ENCODE assay signal across 19 cellular contexts in the genomic region with DNA sequence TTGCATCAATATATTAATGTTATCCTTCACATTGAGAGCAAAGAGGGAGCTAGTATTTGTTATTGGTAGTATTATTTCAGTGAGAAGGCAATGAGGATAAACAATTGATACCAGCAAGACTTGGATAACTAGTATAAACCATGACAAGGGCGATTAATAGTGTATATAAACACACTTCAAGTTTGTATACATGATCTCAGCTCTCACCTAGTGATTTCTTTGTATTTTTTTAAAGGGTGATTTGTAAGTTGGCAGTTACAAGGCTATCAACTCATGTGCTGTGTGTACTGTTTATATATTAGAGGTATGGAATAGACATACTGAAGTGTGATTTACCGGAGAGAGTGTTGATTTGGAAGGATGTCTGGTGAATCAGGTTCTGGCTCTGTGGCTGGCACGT.
DNase-seq lines count a peak whose midpoint lies in the region; ATAC-seq and TF ChIP-seq lines count a peak whose summit lies in the region.
"Had no signal": no experiment of that assay in that cellular context is flagged by ENCODE, and none has a peak within 500 bp of the region (broad histone marks: within the 10 kb centered on the region; RNA-seq: fewer than 3 reads in every experiment).

No MANE protein-coding gene starts in this region.

- H3K27ac ChIP-seq in breast epithelium: no peak overlapping the region
- H3K27ac ChIP-seq: BLaER1, Peyer's patch had no signal

- TF ChIP-seq CTCF in MCF 10A (IDR thresholded peaks at IDR 0.05; ENCODE audit: unreplicated experiment): no peak
- no peak for TF ChIP-seq CTCF in breast epithelium (IDR thresholded peaks at IDR 0.05)
- no peak for TF ChIP-seq CTCF in mesothelial cell of epicardium (IDR thresholded peaks at IDR 0.05; ENCODE audit: unreplicated experiment)

- H3K27me3 ChIP-seq in breast epithelium: peaks cover 4 to 64% of the 10 kb centered on the region in 2 donors

- H3K4me3 Mint-ChIP-seq in MCF 10A (ENCODE audit: unreplicated experiment): no peak overlapping the region
- no peak overlapping the region for H3K4me3 Mint-ChIP-seq in mesothelial cell of epicardium
- no peak overlapping the region for H3K4me3 Mint-ChIP-seq in immature natural killer cell
- H3K4me3 Mint-ChIP-seq: CD4-positive, alpha-beta T cell had no signal

- CTCF ChIA-PET in MCF 10A (lab: Yijun Ruan, JAX): interaction anchor here (0.8 to 2.6 kb wide), 3 partner anchors 10 to 288 kb away, joined by 3 to 20 read pairs (median 3); no protein-coding TSS in a partner anchor

- POLR2A ChIA-PET in MCF 10A (lab: Yijun Ruan, JAX): interaction anchor here (1.1 kb wide), 1 partner anchor 113 kb away, joined by 3 read pairs; no protein-coding TSS in a partner anchor

- no peaks in the 10 kb centered on the region for H3K36me3 ChIP-seq in breast epithelium
- H3K36me3 ChIP-seq: BLaER1, MG63, Peyer's patch had no signal

- H3K36me3 Mint-ChIP-seq in MCF 10A (ENCODE audit: insufficient read depth, unreplicated experiment) (no peaks in the 10 kb centered on the region), mesothelial cell of epicardium (no peaks in the 10 kb centered on the region), immature natural killer cell (no peaks in the 10 kb centered on the region)

- H3K9me3 Mint-ChIP-seq in MCF 10A (ENCODE audit: unreplicated experiment): no peaks in the 10 kb centered on the region
- no peaks in the 10 kb centered on the region for H3K9me3 Mint-ChIP-seq in mesothelial cell of epicardium
- no peaks in the 10 kb centered on the region for H3K9me3 Mint-ChIP-seq in immature natural killer cell
- H3K9me3 Mint-ChIP-seq: CD4-positive, alpha-beta T cell had no signal

- H3K4me1 Mint-ChIP-seq in MCF 10A (ENCODE audit: insufficient read depth, unreplicated experiment) (peaks cover 5% of the 10 kb centered on the region), mesothelial cell of epicardium (peaks cover 46% of the 10 kb centered on the region), immature natural killer cell (peaks cover 8 to 15% of the 10 kb centered on the region in 2 donors)

- DNase-seq in MCF 10A (ENCODE audit: unreplicated experiment) (peak; percentile 22), breast epithelium (ENCODE audit: low spot score in 2 of 2) (no peak), NCI-H1105 (lab: John Stamatoyannopoulos, UW) (peak; percentile 25), NCI-H69 (lab: John Stamatoyannopoulos, UW) (peak; percentile 74), mesothelial cell of epicardium (ENCODE audit: low spot score in 2 of 2, unreplicated experiment in 2 of 2) (no peak), immature natural killer cell (no peak), GM19238 (ENCODE audit: insufficient read length, low spot score) (no peak)
- DNase-seq: CD4-positive, alpha-beta T cell; COR-L47; GDM1; H7; Kasumi-1; NCI-H1694 treated with DMSO at 0.1 percent for 48 hours; NCI-H226; Peyer's patch had no signal

- H3K4me1 ChIP-seq in breast epithelium: peaks cover 0 to 6% of the 10 kb centered on the region in 2 donors

- H3K27ac Mint-ChIP-seq in MCF 10A (ENCODE audit: low read depth, unreplicated experiment): no peak overlapping the region
- peak overlapping the region; percentile 85 for H3K27ac Mint-ChIP-seq in mesothelial cell of epicardium
- no peak overlapping the region for H3K27ac Mint-ChIP-seq in immature natural killer cell
- H3K27ac Mint-ChIP-seq: CD4-positive, alpha-beta T cell had no signal

- no peak for ATAC-seq in GM18517 (IDR thresholded peaks at IDR 0.05; ENCODE audit: unreplicated experiment)
- ATAC-seq: SK-N-SH treated with all-trans-retinoic acid at 6 μM for 48 hours had no signal

- no peak for TF ChIP-seq POLR2A in breast epithelium (IDR thresholded peaks at IDR 0.05)

- no TSS peak for BruUV-seq in MCF 10A (replicated peaks; lab: Mats Ljungman, UMichigan)

- intact Hi-C loops in MCF 10A (cut with micrococcal nuclease): no loop called here
- intact Hi-C loops in breast epithelium (cut with DNase I; ENCODE audit: low total_unique reads): no loop called here

- no peak overlapping the region for H3K4me3 ChIP-seq in breast epithelium
- H3K4me3 ChIP-seq: BLaER1, MG63, Peyer's patch had no signal

- H3K9me3 ChIP-seq in breast epithelium: no peaks in the 10 kb centered on the region
- H3K9me3 ChIP-seq: BLaER1, MG63, Peyer's patch had no signal

- H3K27me3 Mint-ChIP-seq in MCF 10A (ENCODE audit: insufficient read depth, unreplicated experiment) (no peaks in the 10 kb centered on the region), mesothelial cell of epicardium (ENCODE audit: low read depth) (no peaks in the 10 kb centered on the region), immature natural killer cell (ENCODE audit: low read depth in 3 of 3) (peaks cover 3 to 7% (median 3%) of the 10 kb centered on the region in 3 donors)

Comparison
In these comparisons a context has a peak if more than half of its experiments do, and no peak if none do; other contexts are left out.
1. DNase-seq: peak in MCF 10A (single experiment), NCI-H1105 (single experiment) and NCI-H69 (single experiment); none in breast epithelium (0 of 2), mesothelial cell of epicardium (0 of 2), immature natural killer cell (0 of 3) and GM19238 (single experiment).